In the genomic region with DNA sequence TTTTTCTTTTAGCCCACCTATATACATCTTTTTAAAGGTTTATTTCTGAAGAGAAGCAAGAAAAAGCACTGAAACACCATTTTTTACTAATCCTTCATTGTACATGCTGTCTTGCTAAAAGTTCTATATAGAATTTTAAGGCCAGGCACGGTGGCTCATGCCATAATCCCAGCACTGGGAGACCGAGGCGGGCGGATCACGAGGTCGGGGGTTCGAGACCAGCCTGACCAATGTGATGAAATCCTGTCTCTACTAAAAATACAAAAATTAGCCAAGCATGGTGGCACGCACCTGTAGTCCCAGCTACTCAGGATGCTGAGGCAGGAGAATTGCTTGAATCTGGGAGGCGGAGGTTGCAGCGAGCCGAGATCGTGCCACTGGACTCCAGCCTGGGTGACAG, we compare ENCODE assay signal across 1 cellular context. TPM values are rescaled to one million over a fixed set of nuclear protein-coding genes. Genes with fewer than 3 reads are reported as not detected.
"Had no signal": no experiment of that assay in that cellular context is flagged by ENCODE, and none has a peak within 500 bp of the region (broad histone marks: within the 10 kb centered on the region; RNA-seq: fewer than 3 reads in every experiment).

No MANE protein-coding gene starts in this region.

RNA-seq across cellular contexts. Expression of a gene that starts 1.5 kb away (rescaled TPM):
- total RNA-seq: mononuclear cell had no signal
